In the genomic region with DNA sequence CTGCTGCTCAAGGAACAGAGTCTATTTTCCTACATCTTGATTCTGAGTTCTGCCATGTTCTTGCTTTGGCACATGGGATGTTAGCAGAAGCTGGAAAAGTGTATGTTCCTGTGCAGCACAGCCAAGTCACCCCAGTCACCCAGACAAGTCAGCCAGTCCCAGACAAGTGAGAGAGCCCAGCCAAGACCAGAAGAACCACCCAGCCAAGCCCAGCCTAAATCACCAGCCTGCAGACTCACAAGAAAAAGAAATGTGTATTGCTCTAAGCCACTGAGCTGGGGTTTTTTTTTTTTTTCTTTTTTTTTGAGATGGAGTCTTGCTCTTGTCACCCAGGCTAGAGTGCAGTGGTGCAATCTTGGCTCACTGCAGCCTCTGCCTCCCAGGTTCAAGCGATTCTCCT, we compare ENCODE assay signal across 6 cellular contexts.
"Had no signal": no experiment of that assay in that cellular context is flagged by ENCODE, and none has a peak within 500 bp of the region (broad histone marks: within the 10 kb centered on the region; RNA-seq: fewer than 3 reads in every experiment).

No MANE protein-coding gene starts in this region.

- H3K9ac ChIP-seq: GM23248 had no signal

- H3K27ac Mint-ChIP-seq: HFFc6 had no signal

- H3K27ac ChIP-seq: GM23248 had no signal

- H3K4me3 ChIP-seq: GM23248 had no signal

- H2AFZ ChIP-seq: GM23248 had no signal

- H3K27me3 Mint-ChIP-seq: IgD-negative memory B cell had no signal

- H3K4me3 Mint-ChIP-seq: H9, HFFc6, IgD-negative memory B cell had no signal

- DNase-seq: GM23248, H9, HCEC 1CT, HFFc6, KBM-7 had no signal

- H3K4me1 Mint-ChIP-seq: IgD-negative memory B cell had no signal
